In the genomic region with DNA sequence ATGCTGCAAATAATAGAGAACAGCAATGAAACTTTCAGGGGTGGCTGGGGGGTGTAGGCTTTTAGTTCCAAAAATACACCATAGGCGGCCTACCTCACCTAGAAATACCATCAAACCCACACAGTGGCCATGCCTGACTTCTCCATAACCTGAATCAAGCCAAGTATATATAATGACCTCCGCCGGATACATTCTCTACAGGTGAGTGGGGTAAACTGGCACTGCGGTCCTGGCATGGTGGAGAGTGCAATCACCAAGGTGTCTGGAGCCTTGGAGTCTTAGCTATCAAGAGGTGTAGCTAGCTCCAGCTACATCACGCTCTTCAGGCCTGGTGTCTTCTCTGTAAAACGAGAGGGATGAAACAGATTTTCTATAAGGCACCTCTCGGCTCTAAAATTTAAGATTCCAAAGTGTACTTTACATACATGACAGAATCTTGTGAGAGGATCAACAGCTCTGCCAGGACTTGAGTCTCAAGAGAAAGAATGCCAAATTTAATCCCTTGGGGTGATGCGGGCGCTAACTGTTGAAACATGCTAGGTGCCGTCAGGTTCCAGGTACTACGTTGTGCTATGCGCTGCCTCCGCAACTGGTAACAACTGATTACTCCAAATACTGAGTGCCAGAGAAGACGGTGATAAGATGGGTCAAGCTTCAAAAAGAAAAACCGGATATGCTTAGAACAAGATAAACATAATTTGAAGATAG, we compare ENCODE assay signal across 8 cellular contexts. TPM values are rescaled to one million over a fixed set of nuclear protein-coding genes. Genes with fewer than 3 reads are reported as not detected.
DNase-seq lines count a peak whose midpoint lies in the region; ATAC-seq and TF ChIP-seq lines count a peak whose summit lies in the region.

No MANE protein-coding gene starts in this region.

- peaks cover 57% of the 10 kb centered on the region for H3K4me1 ChIP-seq in BLaER1
- peaks cover 27% of the 10 kb centered on the region for H3K4me1 ChIP-seq in HUES64 (ENCODE audit: insufficient read depth, low read length)

- peak overlapping the region; percentile 99 for H3K4me3 Mint-ChIP-seq in activated CD4-positive, alpha-beta T cell treated with anti-CD3 and anti-CD28 coated beads, Interleukin-2, amount 10 ng/mL, durations not matched to agents 7 days and 5 days
- H3K4me3 Mint-ChIP-seq in endothelial cell (ENCODE audit: unreplicated experiment): peak overlapping the region; percentile 99
- peak overlapping the region; percentile 91 for H3K4me3 Mint-ChIP-seq in nephron progenitor cell

- H3K4me1 Mint-ChIP-seq in activated CD4-positive, alpha-beta T cell treated with anti-CD3 and anti-CD28 coated beads, Interleukin-2, amount 10 ng/mL, durations not matched to agents 7 days and 5 days: peaks cover 54% of the 10 kb centered on the region
- H3K4me1 Mint-ChIP-seq in endothelial cell (ENCODE audit: unreplicated experiment): peaks cover 33% of the 10 kb centered on the region
- H3K4me1 Mint-ChIP-seq in nephron progenitor cell: peaks cover 64% of the 10 kb centered on the region

- H3K4me2 ChIP-seq in BLaER1: peak overlapping the region; percentile 94

- no peaks in the 10 kb centered on the region for H3K27me3 ChIP-seq in BLaER1
- no peaks in the 10 kb centered on the region for H3K27me3 ChIP-seq in HUES64 (ENCODE audit: insufficient read depth, low read length)

- H3K9me3 ChIP-seq in BLaER1 (no peaks in the 10 kb centered on the region), HUES64 (ENCODE audit: insufficient read depth, low read depth, low read length) (no peaks in the 10 kb centered on the region)

- CTCF ChIA-PET in activated CD4-positive, alpha-beta T cell treated with anti-CD3 and anti-CD28 coated beads, Interleukin-2, amount 10 ng/mL, durations not matched to agents 7 days and 5 days (lab: Charles Lee): interaction anchor here (0.6 to 1.7 kb wide), 6 partner anchors 8 to 910 kb away, joined by 3 to 5 read pairs (median 3); no protein-coding TSS in a partner anchor

- TF ChIP-seq CTCF in endothelial cell (IDR thresholded peaks at IDR 0.05; ENCODE audit: unreplicated experiment): no peak
- TF ChIP-seq CTCF in nephron progenitor cell (IDR thresholded peaks at IDR 0.05): no peak

- ATAC-seq in GM18511 (IDR thresholded peaks at IDR 0.05; ENCODE audit: unreplicated experiment): no peak

- POLR2A ChIA-PET in activated CD4-positive, alpha-beta T cell treated with anti-CD3 and anti-CD28 coated beads, Interleukin-2, amount 10 ng/mL, durations not matched to agents 7 days and 5 days (lab: Charles Lee): no interaction called here

- peaks cover 57% of the 10 kb centered on the region for H3K36me3 Mint-ChIP-seq in activated CD4-positive, alpha-beta T cell treated with anti-CD3 and anti-CD28 coated beads, Interleukin-2, amount 10 ng/mL, durations not matched to agents 7 days and 5 days (ENCODE audit: low read depth)
- H3K36me3 Mint-ChIP-seq in endothelial cell (ENCODE audit: low read depth, unreplicated experiment) (peaks cover 10% of the 10 kb centered on the region), nephron progenitor cell (ENCODE audit: low read depth) (peaks cover 5% of the 10 kb centered on the region)

- peak overlapping the region; percentile 100 for H3K27ac ChIP-seq in BLaER1
- H3K27ac ChIP-seq in HUES64 (ENCODE audit: low read depth, low read length): peak overlapping the region; percentile 100; the same call in 1 of the 2 replicates

- peak overlapping the region; percentile 100 for H3K27ac Mint-ChIP-seq in activated CD4-positive, alpha-beta T cell treated with anti-CD3 and anti-CD28 coated beads, Interleukin-2, amount 10 ng/mL, durations not matched to agents 7 days and 5 days
- H3K27ac Mint-ChIP-seq in endothelial cell (ENCODE audit: unreplicated experiment) (peak overlapping the region; percentile 96), nephron progenitor cell (peak overlapping the region; percentile 93)

- peaks cover 40% of the 10 kb centered on the region for H4K20me1 ChIP-seq in BLaER1

- 48% methylated on average over 15 of the region's 15 CpGs for WGBS in HUES64

- H3K4me3 ChIP-seq in BLaER1 (peak overlapping the region; percentile 94), HUES64 (ENCODE audit: low read length) (peak overlapping the region; percentile 95)

- DNase-seq in activated CD4-positive, alpha-beta T cell treated with anti-CD3 and anti-CD28 coated beads, Interleukin-2, amount 10 ng/mL, durations not matched to agents 7 days and 5 days: peak; percentile 34
- DNase-seq in endothelial cell (ENCODE audit: low spot score) (no peak), nephron progenitor cell (no peak), ureter (ENCODE audit: low spot score) (no peak), NCI-H187 (lab: John Stamatoyannopoulos, UW) (no peak)

- no peaks in the 10 kb centered on the region for H3K9me3 Mint-ChIP-seq in activated CD4-positive, alpha-beta T cell treated with anti-CD3 and anti-CD28 coated beads, Interleukin-2, amount 10 ng/mL, durations not matched to agents 7 days and 5 days
- H3K9me3 Mint-ChIP-seq in endothelial cell (ENCODE audit: unreplicated experiment) (no peaks in the 10 kb centered on the region), nephron progenitor cell (no peaks in the 10 kb centered on the region)

- H3K36me3 ChIP-seq in BLaER1 (peaks cover 11% of the 10 kb centered on the region; the same call in 1 of the 2 replicates), HUES64 (ENCODE audit: insufficient read depth, low read length) (peaks cover 9% of the 10 kb centered on the region)

- H3K27me3 Mint-ChIP-seq in activated CD4-positive, alpha-beta T cell treated with anti-CD3 and anti-CD28 coated beads, Interleukin-2, amount 10 ng/mL, durations not matched to agents 7 days and 5 days: no peaks in the 10 kb centered on the region
- H3K27me3 Mint-ChIP-seq in endothelial cell (ENCODE audit: unreplicated experiment) (peaks cover 15% of the 10 kb centered on the region), nephron progenitor cell (ENCODE audit: low read depth, poor library complexity) (no peaks in the 10 kb centered on the region)

- H3K9ac ChIP-seq in BLaER1 (peak overlapping the region; percentile 100), HUES64 (ENCODE audit: low read depth, low read length) (peak overlapping the region; percentile 100)

RNA-seq across cellular contexts. Expression of a gene that starts 1.0 kb away (rescaled TPM):
- 4.1 TPM for polyA plus RNA-seq in HUES64 (2013, experiment 1 of 2)
- polyA plus RNA-seq in HUES64 (2013, experiment 2 of 2): 6.1 TPM
- total RNA-seq in activated CD4-positive, alpha-beta T cell treated with anti-CD3 and anti-CD28 coated beads, Interleukin-2, amount 10 ng/mL, durations not matched to agents 7 days and 5 days: 10 to 100 TPM; 29.2 to 31.2 TPM
- total RNA-seq in endothelial cell (ENCODE audit: unreplicated experiment) (9.4 TPM), ureter (23.8 TPM)

RNA-seq across cellular contexts. Expression of a gene that starts 1.9 kb away (rescaled TPM):
- 19.7 TPM for polyA plus RNA-seq in HUES64 (2013, experiment 1 of 2)
- 21.1 TPM for polyA plus RNA-seq in HUES64 (2013, experiment 2 of 2)
- 10 to 100 TPM; 66.7 to 71.1 TPM for total RNA-seq in activated CD4-positive, alpha-beta T cell treated with anti-CD3 and anti-CD28 coated beads, Interleukin-2, amount 10 ng/mL, durations not matched to agents 7 days and 5 days
- total RNA-seq in endothelial cell (ENCODE audit: unreplicated experiment): 57.8 TPM
- total RNA-seq in ureter: 51.1 TPM

RNA-seq across cellular contexts. Expression of a gene that starts 37.3 kb away (rescaled TPM):
- polyA plus RNA-seq in HUES64 (2013, experiment 1 of 2): 1.1 TPM
- 1.2 TPM for polyA plus RNA-seq in HUES64 (2013, experiment 2 of 2)
- total RNA-seq in activated CD4-positive, alpha-beta T cell treated with anti-CD3 and anti-CD28 coated beads, Interleukin-2, amount 10 ng/mL, durations not matched to agents 7 days and 5 days: under 1 TPM; 0.89 to 0.99 TPM
- total RNA-seq in endothelial cell (ENCODE audit: unreplicated experiment) (6.1 TPM), ureter (0.96 TPM)

RNA-seq across cellular contexts. Expression of a gene that starts 37.9 kb away (rescaled TPM):
- polyA plus RNA-seq in HUES64 (2013, experiment 1 of 2): 10.8 TPM
- 16.3 TPM for polyA plus RNA-seq in HUES64 (2013, experiment 2 of 2)
- total RNA-seq in activated CD4-positive, alpha-beta T cell treated with anti-CD3 and anti-CD28 coated beads, Interleukin-2, amount 10 ng/mL, durations not matched to agents 7 days and 5 days: 1 to 10 TPM; 2.2 to 2.4 TPM
- total RNA-seq in endothelial cell (ENCODE audit: unreplicated experiment): 9.4 TPM
- total RNA-seq in ureter: 36.7 TPM

RNA-seq across cellular contexts. Expression of a gene that starts 47.1 kb away (rescaled TPM):
- polyA plus RNA-seq in HUES64 (2013, experiment 1 of 2): 0.40 TPM
- polyA plus RNA-seq in HUES64 (2013, experiment 2 of 2): 0.32 TPM
- total RNA-seq in activated CD4-positive, alpha-beta T cell treated with anti-CD3 and anti-CD28 coated beads, Interleukin-2, amount 10 ng/mL, durations not matched to agents 7 days and 5 days: under 1 TPM in 1 of 2 experiments, not detected in 1; 0.50 TPM
- 2.1 TPM for total RNA-seq in endothelial cell (ENCODE audit: unreplicated experiment)
- 4.6 TPM for total RNA-seq in ureter
